ENCODE assay signal across 1 cellular context in genomic region chr2:196251132-196251531, GRCh38.
TF ChIP-seq lines count a peak whose summit lies in the region.

No MANE protein-coding gene starts in this region.

TF ChIP-seq in IMR-90, 13 proteins besides CTCF, POLR2A, EP300 and RAD21 (continued from another document):
- TF ChIP-seq SMC3 (IDR thresholded peaks at IDR 0.05; ENCODE audit: low read depth, low read length) = no peak
- TF ChIP-seq CHD1 (IDR thresholded peaks at IDR 0.05; ENCODE audit: low read depth, low read length) = no peak
- no peak for TF ChIP-seq MXI1 (IDR thresholded peaks at IDR 0.05; ENCODE audit: borderline replicate concordance, low read depth, low read length)
- no peak for TF ChIP-seq RCOR1 (IDR thresholded peaks at IDR 0.05; ENCODE audit: insufficient replicate concordance, low read length)
- TF ChIP-seq CEBPB (IDR thresholded peaks at IDR 0.05; ENCODE audit: low read depth, low read length) = no peak
- no peak for TF ChIP-seq NFE2L2 (IDR thresholded peaks at IDR 0.05; ENCODE audit: low read depth, low read length)
- no peak for TF ChIP-seq MAFK (IDR thresholded peaks at IDR 0.05; ENCODE audit: low read depth, low read length)
- no peak for TF ChIP-seq MAZ (IDR thresholded peaks at IDR 0.05; ENCODE audit: borderline replicate concordance, low read depth, low read length)
- TF ChIP-seq ELK1 (IDR thresholded peaks at IDR 0.05; ENCODE audit: borderline replicate concordance, low read depth, low read length) = no peak
- TF ChIP-seq USF2 (IDR thresholded peaks at IDR 0.05; ENCODE audit: low read depth, low read length) = no peak
- TF ChIP-seq RFX5 (IDR thresholded peaks at IDR 0.05; ENCODE audit: low read depth, low read length) = no peak
- TF ChIP-seq FOS (IDR thresholded peaks at IDR 0.05; ENCODE audit: low read depth, low read length) = no peak
